ENCODE assay signal across 8 cellular contexts in the genomic region with DNA sequence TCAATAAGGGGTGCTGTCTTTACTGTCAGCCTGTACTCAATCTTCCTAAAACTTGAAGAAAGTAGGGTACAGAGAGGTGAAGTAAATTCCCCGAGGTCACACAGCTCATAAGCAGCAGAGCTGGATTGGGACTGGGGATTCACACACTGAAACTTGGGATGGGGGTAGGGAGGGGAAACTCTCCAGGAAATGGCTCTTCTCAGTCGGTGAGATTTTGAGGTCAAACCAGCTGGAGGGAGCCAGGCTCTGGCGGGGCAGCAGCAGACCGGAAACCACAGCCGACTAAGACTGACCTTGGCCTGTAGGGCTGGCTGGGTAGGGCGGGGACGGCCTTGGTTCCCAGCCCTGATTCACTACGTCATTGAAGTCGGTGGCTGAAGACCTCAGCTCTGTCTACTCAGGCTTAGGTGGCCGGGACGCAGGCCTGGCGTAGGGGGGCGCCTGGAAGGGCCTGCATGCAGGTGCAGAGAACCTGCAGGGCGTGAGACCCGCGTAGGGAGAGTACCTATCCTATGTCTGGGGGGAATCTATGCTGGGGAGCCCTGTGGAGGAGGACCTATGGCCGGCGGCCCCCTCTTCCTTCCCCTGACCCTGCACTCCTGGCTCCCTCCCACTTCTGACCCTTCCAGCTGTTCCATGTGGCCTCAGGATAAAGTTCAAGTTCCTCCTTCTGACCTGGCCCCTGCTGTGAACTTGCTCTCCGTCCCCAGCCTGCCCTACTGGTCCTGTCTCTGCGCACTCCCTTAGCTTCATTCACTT. TPM values are rescaled to one million over a fixed set of nuclear protein-coding genes. Genes with fewer than 3 reads are reported as not detected.
DNase-seq lines count a peak whose midpoint lies in the region; ATAC-seq, FAIRE-seq and TF ChIP-seq lines count a peak whose summit lies in the region.

No MANE protein-coding gene starts in this region.

- H3K9me2 ChIP-seq in GM23248 (ENCODE audit: insufficient read depth), result no peaks in the 10 kb centered on the region

- H3K9me3 ChIP-seq in GM23248 (ENCODE audit: low read depth), result no peaks in the 10 kb centered on the region

- H3K36me3 ChIP-seq in GM23248 (ENCODE audit: low read depth), result no peaks in the 10 kb centered on the region
- H3K36me3 ChIP-seq in bronchial epithelial cell (ENCODE audit: control insufficient read depth, insufficient read depth, low read length), result no peaks in the 10 kb centered on the region

- H4K20me1 ChIP-seq in GM23248 (ENCODE audit: insufficient read depth), result no peaks in the 10 kb centered on the region

- H3K27me3 ChIP-seq in GM23248 (replicated peaks; ENCODE audit: insufficient read depth) (no peaks in the 10 kb centered on the region), bronchial epithelial cell (ENCODE audit: control insufficient read depth, insufficient read depth, low read length) (no peaks in the 10 kb centered on the region)

- TF ChIP-seq CTCF in NB4 (IDR thresholded peaks at IDR 0.05; ENCODE audit: low read depth, low read length) (no peak), bronchial epithelial cell (IDR thresholded peaks at IDR 0.05; ENCODE audit: insufficient read depth, low read length, severe bottlenecking) (no peak)

- H3K79me2 ChIP-seq in GM23248 (ENCODE audit: insufficient read depth), result no peaks in the 10 kb centered on the region

- peak overlapping the region; percentile 41; the same call in 1 of the 2 replicates for H3K9ac ChIP-seq in GM23248

- peak overlapping the region; percentile 85 for H3K4me2 ChIP-seq in GM23248 (ENCODE audit: unreplicated experiment)

- no peak overlapping the region for H2AFZ ChIP-seq in GM23248

- no peak for TF ChIP-seq POLR2A in NB4 (IDR thresholded peaks at IDR 0.05; ENCODE audit: extremely low read depth, insufficient read length)

- no peak for FAIRE-seq in bronchial epithelial cell (lab: Jason Lieb, UNC)

- H3K4me3 ChIP-seq in GM23248 (no peak overlapping the region), NB4 (ENCODE audit: low read depth, low read length) (no peak overlapping the region), bronchial epithelial cell (ENCODE audit: low read depth, low read length) (no peak overlapping the region)

- in situ Hi-C loops in GM23248 (cut with MboI), result no loop called here

- DNase-seq in EL, result peak; percentile 94
- DNase-seq in GM23248, result peak; percentile 93
- peak; percentile 82 for DNase-seq in NB4 (ENCODE audit: low read depth)
- DNase-seq in bronchial epithelial cell (ENCODE audit: low read depth), result peak; percentile 52
- peak; percentile 71 for DNase-seq in kidney glomerular epithelial cell (lab: John Stamatoyannopoulos, UW)
- DNase-seq in stimulated activated CD8-positive, alpha-beta memory T cell treated with anti-CD3 and anti-CD28 coated beads, Interleukin-7, amount 100 ng/mL, for 48 hours (ENCODE audit: extremely low read depth in 1 of 2, low read depth in 1 of 2), result peak; percentile 5 to 18
- no peak for DNase-seq in amniotic stem cell (lab: John Stamatoyannopoulos, UW)

- peak overlapping the region; percentile 53 for H3K27ac ChIP-seq in GM23248

- WGBS in GM23248 (ENCODE audit: low coverage in 1 of 2, low lambda C conversion rate in 2 of 2, missing lambda C conversion rate in 2 of 2), 2 experiments, result 42 to 49% methylated on average over 13 to 20 of the region's 20 CpGs

- peaks cover 7% of the 10 kb centered on the region; the same call in 1 of the 2 replicates for H3F3A ChIP-seq in GM23248 (ENCODE audit: insufficient read depth)

- ATAC-seq in GM18868 (IDR thresholded peaks at IDR 0.05; ENCODE audit: unreplicated experiment), result no peak

- H3K4me1 ChIP-seq in GM23248 (ENCODE audit: insufficient read depth), result peaks cover 19% of the 10 kb centered on the region

RNA-seq across cellular contexts. Expression of gene SLC4A1, which starts 11.8 kb away (rescaled TPM):
- not detected in 2 replicates for total RNA-seq in GM23248 (2014; rRNA removed; shearing (Covaris generic))
- polyA plus RNA-seq in GM23248 (2016; fragmentation: Nextera tagmentation; extraction: Ambion mirVana), result not detected in 2 replicates
- total RNA-seq in bronchial epithelial cell, result not detected in 2 replicates

RNA-seq across cellular contexts. Expression of gene RUNDC3A, which starts 28.6 kb away (rescaled TPM):
- total RNA-seq in GM23248 (2014; rRNA removed; shearing (Covaris generic)), result 0.11 TPM in 1 of 2 replicates, not detected in the other
- 0.24 TPM in 1 of 2 replicates, not detected in the other for polyA plus RNA-seq in GM23248 (2016; fragmentation: Nextera tagmentation; extraction: Ambion mirVana)
- total RNA-seq in bronchial epithelial cell, result 0.26 and 3.1 TPM in 2 replicates

RNA-seq across cellular contexts. Expression of gene SLC25A39, which starts 44.9 kb away (rescaled TPM):
- total RNA-seq in GM23248 (2014; rRNA removed; shearing (Covaris generic)), result 96.1 and 118 TPM in 2 replicates
- 117 TPM in 2 replicates for polyA plus RNA-seq in GM23248 (2016; fragmentation: Nextera tagmentation; extraction: Ambion mirVana)
- 83.7 and 113 TPM in 2 replicates for total RNA-seq in bronchial epithelial cell
